ENCODE assay signal across 16 cellular contexts in the genomic region with DNA sequence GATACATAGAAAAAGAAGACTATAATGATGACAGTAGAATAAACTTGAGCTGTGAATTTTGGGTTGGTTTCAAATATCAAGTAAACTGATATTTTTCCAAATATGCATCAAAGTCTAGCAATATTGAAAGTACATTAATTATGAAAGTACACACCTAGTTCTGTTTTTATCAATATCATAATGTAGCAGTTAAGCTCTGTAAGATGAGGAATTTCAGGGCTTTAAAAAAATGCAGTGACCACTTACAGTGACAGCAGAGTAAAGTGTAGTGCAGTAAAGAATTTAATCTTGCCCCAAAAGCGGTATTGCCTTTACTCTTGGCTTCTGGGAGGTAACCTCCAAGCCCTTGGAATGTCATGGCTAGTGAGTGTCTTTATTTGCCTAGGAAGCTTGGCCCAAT.
A peak's percentile ranks its signal among the peaks of the same experiment; 100 is the strongest.
DNase-seq lines count a peak whose midpoint lies in the region; ATAC-seq and TF ChIP-seq lines count a peak whose summit lies in the region.
"Had no signal": no experiment of that assay in that cellular context is flagged by ENCODE, and none has a peak within 500 bp of the region (broad histone marks: within the 10 kb centered on the region; RNA-seq: fewer than 3 reads in every experiment).

No MANE protein-coding gene starts in this region.

- H3K9ac ChIP-seq in OCI-LY3 (ENCODE audit: low read length) = 0 out of 2 replicates have a peak overlapping the region, but pooled peaks have one; percentile 25

- no peaks in the 10 kb centered on the region for H4K20me1 ChIP-seq in OCI-LY3 (ENCODE audit: insufficient read depth, low read length)

- H2AFZ ChIP-seq in OCI-LY3 (ENCODE audit: low read depth, low read length) = no peak overlapping the region

- no peak overlapping the region for H3K4me3 Mint-ChIP-seq in CD4-positive, CD25-positive, alpha-beta regulatory T cell
- H3K4me3 Mint-ChIP-seq: CD14-positive monocyte; CD8-positive, alpha-beta memory T cell had no signal

- peak overlapping the region; percentile 21 for H3K4me3 ChIP-seq in CD4-positive, CD25-positive, alpha-beta regulatory T cell (ENCODE audit: low read depth, low read length)
- H3K4me3 ChIP-seq in OCI-LY3 (ENCODE audit: low read length) = peak overlapping the region; percentile 65
- H3K4me3 ChIP-seq in mononuclear cell (ENCODE audit: low read length) = peak overlapping the region; percentile 4
- H3K4me3 ChIP-seq: A549, HAP-1 had no signal

- TF ChIP-seq CTCF in OCI-LY3 (IDR thresholded peaks at IDR 0.05; ENCODE audit: low read depth, low read length) = no peak

- peak overlapping the region; percentile 86 for H3K4me2 ChIP-seq in OCI-LY3 (ENCODE audit: low read length)
- H3K4me2 ChIP-seq: A549 had no signal

- no peaks in the 10 kb centered on the region for H3K36me3 ChIP-seq in CD4-positive, CD25-positive, alpha-beta regulatory T cell (ENCODE audit: control insufficient read depth, insufficient read depth, low read length)
- H3K36me3 ChIP-seq in OCI-LY3 (replicated peaks; ENCODE audit: low read depth, low read length) = peaks cover 3% of the 10 kb centered on the region
- H3K36me3 ChIP-seq: HAP-1 had no signal

- no peak overlapping the region for H3K27ac ChIP-seq in CD4-positive, CD25-positive, alpha-beta regulatory T cell (ENCODE audit: insufficient read depth, low read length, poor library complexity, severe bottlenecking)
- H3K27ac ChIP-seq in OCI-LY3 (ENCODE audit: low read length) = peak overlapping the region; percentile 53
- H3K27ac ChIP-seq: A549 had no signal

- peaks cover 6 to 31% (median 13%) of the 10 kb centered on the region in 4 donors for H3K4me1 Mint-ChIP-seq in CD4-positive, CD25-positive, alpha-beta regulatory T cell
- H3K4me1 Mint-ChIP-seq: CD14-positive monocyte had no signal

- H3K9me3 ChIP-seq in CD4-positive, CD25-positive, alpha-beta regulatory T cell (ENCODE audit: control insufficient read depth in 2 of 2, low read length in 2 of 2) = no peaks in the 10 kb centered on the region
- H3K9me3 ChIP-seq in OCI-LY3 (ENCODE audit: insufficient read depth, low read length) (no peaks in the 10 kb centered on the region), mononuclear cell (ENCODE audit: low read depth, low read length) (no peaks in the 10 kb centered on the region)
- H3K9me3 ChIP-seq: A549, HAP-1 had no signal

- H3K79me2 ChIP-seq in OCI-LY3 (ENCODE audit: low read length) = no peaks in the 10 kb centered on the region

- no peak for ATAC-seq in CD4-positive, CD25-positive, alpha-beta regulatory T cell (ENCODE audit: low read depth in 2 of 2)
- ATAC-seq in GM18867 (IDR thresholded peaks at IDR 0.05; ENCODE audit: unreplicated experiment) = peak; percentile 39
- ATAC-seq: A549 had no signal

- peaks cover 0 to 6% (median 0%) of the 10 kb centered on the region in 7 donors for H3K9me3 Mint-ChIP-seq in CD4-positive, CD25-positive, alpha-beta regulatory T cell

- no peaks in the 10 kb centered on the region for H3K27me3 Mint-ChIP-seq in CD4-positive, CD25-positive, alpha-beta regulatory T cell
- H3K27me3 Mint-ChIP-seq: CD8-positive, alpha-beta memory T cell had no signal

- no peaks in the 10 kb centered on the region for H3K27me3 ChIP-seq in CD4-positive, CD25-positive, alpha-beta regulatory T cell (ENCODE audit: control insufficient read depth, insufficient read depth, low read length)
- H3K27me3 ChIP-seq in OCI-LY3 (ENCODE audit: low read depth, low read length) = no peaks in the 10 kb centered on the region
- no peaks in the 10 kb centered on the region for H3K27me3 ChIP-seq in mononuclear cell (ENCODE audit: insufficient read depth, low read length)

- DNase-seq in CD4-positive, CD25-positive, alpha-beta regulatory T cell = no peak
- DNase-seq in stimulated activated CD4-positive, alpha-beta T cell treated with anti-CD3 and anti-CD28 coated beads, Interleukin-12 subunit alpha, Interleukin-12 subunit beta, amount 100 ng/mL, for 4 hours = no peak
- DNase-seq in HuH-7.5 (ENCODE audit: low spot score) = no peak
- DNase-seq: Caco-2; CD8-positive, alpha-beta memory T cell; DND-41; GDM1; GOT3; IMR-90; KBM-7 had no signal

- no peaks in the 10 kb centered on the region for H3K36me3 Mint-ChIP-seq in CD4-positive, CD25-positive, alpha-beta regulatory T cell
- H3K36me3 Mint-ChIP-seq: CD14-positive monocyte had no signal

- H3K27ac Mint-ChIP-seq in CD4-positive, CD25-positive, alpha-beta regulatory T cell = peak overlapping the region in 1 of 3 donors; percentile 28
- H3K27ac Mint-ChIP-seq: CD14-positive monocyte; CD8-positive, alpha-beta memory T cell had no signal

- H3K4me1 ChIP-seq in CD4-positive, CD25-positive, alpha-beta regulatory T cell (ENCODE audit: control insufficient read depth, insufficient read depth, low read length, poor library complexity, severe bottlenecking) = peaks cover 5% of the 10 kb centered on the region
- H3K4me1 ChIP-seq in OCI-LY3 (ENCODE audit: low read length) = peaks cover 29% of the 10 kb centered on the region
- no peaks in the 10 kb centered on the region for H3K4me1 ChIP-seq in mononuclear cell (ENCODE audit: insufficient read depth, low read length)
- H3K4me1 ChIP-seq: A549, Caco-2 had no signal

Comparison
In these comparisons a context has a peak if more than half of its experiments do, and no peak if none do; other contexts are left out.
1. H3K4me3 ChIP-seq: peak in every context shown above with its lines; median percentile 65 in OCI-LY3; 21 in CD4-positive, CD25-positive, alpha-beta regulatory T cell; 4 in mononuclear cell.